In the genomic region with DNA sequence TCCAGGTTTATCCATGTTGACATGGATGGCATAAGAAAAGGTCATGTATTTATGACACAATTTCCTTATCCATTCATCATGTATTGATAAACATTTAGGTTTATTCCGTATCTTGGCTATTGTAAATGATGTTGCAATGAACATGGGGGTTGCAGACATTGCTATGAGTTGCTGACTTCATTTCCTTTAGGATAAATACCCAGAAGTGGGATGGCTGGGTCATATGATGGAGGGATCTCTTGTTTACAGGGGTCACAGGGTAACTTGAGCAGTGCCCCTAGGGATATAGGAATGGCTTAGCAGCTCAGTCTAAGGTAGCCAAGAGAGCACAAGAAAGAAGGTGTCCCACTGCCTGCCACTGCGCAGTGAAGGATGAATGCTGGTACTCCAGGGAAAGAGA, we compare ENCODE assay signal across 19 cellular contexts.
DNase-seq lines count a peak whose midpoint lies in the region; ATAC-seq and TF ChIP-seq lines count a peak whose summit lies in the region.
"Had no signal": no experiment of that assay in that cellular context is flagged by ENCODE, and none has a peak within 500 bp of the region (broad histone marks: within the 10 kb centered on the region; RNA-seq: fewer than 3 reads in every experiment).

No MANE protein-coding gene starts in this region.

- DNase-seq in HFFc6 (no peak), HT1080 (ENCODE audit: low read depth) (peak; percentile 51), amniotic epithelial cell (ENCODE audit: low read depth) (peak; percentile 7), colonic mucosa (no peak)
- DNase-seq: Caco-2; CD4-positive, CD25-positive, alpha-beta regulatory T cell; CD8-positive, alpha-beta T cell; DMS153; DND-41; GDM1; H9 had no signal

- no peak overlapping the region for H3K4me3 Mint-ChIP-seq in HFFc6
- H3K4me3 Mint-ChIP-seq: B cell; CD4-positive, CD25-positive, alpha-beta regulatory T cell; CD8-positive, alpha-beta T cell; GM23338; H9 had no signal

- no peak overlapping the region for H3K4me3 ChIP-seq in colonic mucosa
- H3K4me3 ChIP-seq: BLaER1, GM12878, GM23338 had no signal

- no peaks in the 10 kb centered on the region for H3K9me3 ChIP-seq in colonic mucosa

- H3K27me3 ChIP-seq in colonic mucosa: no peaks in the 10 kb centered on the region
- H3K27me3 ChIP-seq: BLaER1 had no signal

- intact Hi-C loops in colonic mucosa (cut with DNase I): no loop called here

- H3K27me3 Mint-ChIP-seq in HFFc6 (ENCODE audit: insufficient read depth): no peaks in the 10 kb centered on the region

- H3K36me3 Mint-ChIP-seq in HFFc6 (ENCODE audit: low read depth): no peaks in the 10 kb centered on the region
- H3K36me3 Mint-ChIP-seq: CD4-positive, CD25-positive, alpha-beta regulatory T cell; CD8-positive, alpha-beta T cell had no signal

- H3K4me1 Mint-ChIP-seq in HFFc6 (ENCODE audit: low read depth): peaks cover 44% of the 10 kb centered on the region
- H3K4me1 Mint-ChIP-seq: B cell, GM23338, H9 had no signal

- no peak overlapping the region for H3K9ac ChIP-seq in colonic mucosa (ENCODE audit: low read depth in 2 of 2, low read length in 2 of 2)
- H3K9ac ChIP-seq: BLaER1 had no signal

- H3K4me1 ChIP-seq in colonic mucosa: no peaks in the 10 kb centered on the region
- H3K4me1 ChIP-seq: BLaER1, Caco-2 had no signal

- H3K36me3 ChIP-seq in colonic mucosa: no peaks in the 10 kb centered on the region
- H3K36me3 ChIP-seq: BLaER1 had no signal

- no peak for ATAC-seq in GM19455 (IDR thresholded peaks at IDR 0.05; ENCODE audit: unreplicated experiment)
- no peak for ATAC-seq in esophagus mucosa
- ATAC-seq: CD8-positive, alpha-beta T cell; GM12878; GM23338; HCT116 had no signal

- TF ChIP-seq CTCF in HFFc6 (IDR thresholded peaks at IDR 0.05) (no peak), colonic mucosa (IDR thresholded peaks at IDR 0.05) (no peak)

- H3K27ac ChIP-seq in colonic mucosa: no peak overlapping the region
- H3K27ac ChIP-seq: BLaER1, C4-2B had no signal

- peaks cover 12% of the 10 kb centered on the region for H3K9me3 Mint-ChIP-seq in HFFc6

- peak overlapping the region; percentile 59; the same call in 1 of the 2 replicates for H3K27ac Mint-ChIP-seq in HFFc6
- H3K27ac Mint-ChIP-seq: B cell; CD4-positive, CD25-positive, alpha-beta regulatory T cell; CD8-positive, alpha-beta T cell; GM23338; H9 had no signal

Comparison
In these comparisons a context has a peak if more than half of its experiments do, and no peak if none do; other contexts are left out.
1. DNase-seq: peak in HT1080 (single experiment) and amniotic epithelial cell (single experiment); none in HFFc6 (single experiment) and colonic mucosa (single experiment).